Comparison of ENCODE assay signal across 8 cellular contexts in the genomic region with DNA sequence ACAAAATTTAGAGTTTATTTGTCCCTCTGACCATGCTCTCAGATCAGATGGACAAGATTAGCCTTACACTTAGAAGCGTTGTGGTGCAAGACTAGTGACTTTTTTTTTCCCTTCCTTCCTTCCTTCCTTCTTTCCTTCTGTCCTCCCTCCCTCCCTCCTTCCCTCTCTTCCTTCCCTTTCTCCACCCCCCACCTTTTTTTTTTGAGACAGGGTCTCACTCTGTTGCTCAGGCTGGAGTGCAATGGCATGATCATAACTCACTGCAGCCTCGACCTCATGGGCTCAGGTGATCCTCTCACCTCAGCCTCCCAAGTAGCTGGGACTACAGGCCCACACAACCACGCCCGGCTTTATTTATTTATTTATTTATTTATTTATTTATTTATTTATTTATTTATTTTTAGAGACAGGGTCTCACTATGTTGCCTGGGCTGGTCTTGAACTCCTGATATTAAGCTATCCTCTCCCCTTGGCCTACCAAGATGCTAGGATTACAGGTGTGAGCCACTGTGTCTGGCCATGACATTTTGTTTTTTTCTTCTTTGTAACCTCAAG. TPM values are rescaled to one million over a fixed set of nuclear protein-coding genes. Genes with fewer than 3 reads are reported as not detected.
A peak's percentile ranks its signal among the peaks of the same experiment; 100 is the strongest.
DNase-seq lines count a peak whose midpoint lies in the region; TF ChIP-seq lines count a peak whose summit lies in the region.
"Not testable (repeated sequence)": the region's sequence is repeated elsewhere in the genome, so short reads cannot be mapped to it uniquely, and the experiment has no call there.

No MANE protein-coding gene starts in this region.

- H3K27ac ChIP-seq in SJSA1; rectal smooth muscle tissue (ENCODE audit: low read depth, low read length): not testable (repeated sequence)
- peak overlapping the region in 50 of 59 donors; percentile 30 to 92 (median 82) for H3K27ac ChIP-seq in dorsolateral prefrontal cortex
- H3K27ac ChIP-seq in right atrium auricular region, result peak overlapping the region; percentile 32 to 62
- H3K27ac ChIP-seq in transverse colon, result peak overlapping the region in 3 of 4 donors; percentile 21 to 49 (median 32)

- H3K36me3 Mint-ChIP-seq in Caco-2 (ENCODE audit: insufficient read depth, unreplicated experiment); activated naive CD4-positive, alpha-beta T cell treated with anti-CD3 and anti-CD28 coated beads, Interleukin-2, amount 50 U/mL, for 24 hours: not testable (repeated sequence)

- 49 to 76% methylated on average over 3 to 4 of the region's 4 CpGs for WGBS in transverse colon (ENCODE audit: low coverage in 1 of 2), 2 donors

- H3K9me3 ChIP-seq in Caco-2; SJSA1 (replicated peaks); right atrium auricular region; mononuclear cell (ENCODE audit: low read depth, low read length); transverse colon: not testable (repeated sequence)

- not testable (repeated sequence) for H3K36me3 ChIP-seq in Caco-2 (ENCODE audit: control insufficient read depth, insufficient read depth, low read length); right atrium auricular region; rectal smooth muscle tissue (ENCODE audit: control insufficient read depth, insufficient read depth, low read length); transverse colon
- peaks cover 11% of the 10 kb centered on the region for H3K36me3 ChIP-seq in SJSA1

- H3K4me1 Mint-ChIP-seq in Caco-2 (ENCODE audit: low read depth, unreplicated experiment), result not testable (repeated sequence)
- peaks cover 16% of the 10 kb centered on the region for H3K4me1 Mint-ChIP-seq in activated naive CD4-positive, alpha-beta T cell treated with anti-CD3 and anti-CD28 coated beads, Interleukin-2, amount 50 U/mL, for 24 hours

- TF ChIP-seq POLR2A in transverse colon (IDR thresholded peaks at IDR 0.05), result not testable (repeated sequence)

- DNase-seq in Caco-2; SJSA1 (ENCODE audit: low read depth in 1 of 2, low spot score in 2 of 2); dorsolateral prefrontal cortex; right atrium auricular region (ENCODE audit: low spot score); transverse colon: not testable (repeated sequence)

- H3K27me3 ChIP-seq in Caco-2 (replicated peaks; ENCODE audit: control insufficient read depth, insufficient read depth, low read length); SJSA1 (replicated peaks); dorsolateral prefrontal cortex; right atrium auricular region; mononuclear cell (ENCODE audit: insufficient read depth, low read length); rectal smooth muscle tissue (ENCODE audit: control insufficient read depth, insufficient read depth, low read length); transverse colon: not testable (repeated sequence)

- in situ Hi-C loops in transverse colon (cut with MboI; ENCODE audit: low pct_ligation_motif_present in 1 of 4, low pct_unique_long_range_greater_than_20kb in 1 of 4, low sequenced_read_pairs in 3 of 4), result not testable (repeated sequence)

- CTCF ChIA-PET in Caco-2 (lab: Charles Lee), result interaction anchor here (1.0 to 1.3 kb wide), 2 partner anchors 29 to 55 kb away, joined by 3 to 8 read pairs; a partner anchor contains a TSS

- not testable (repeated sequence) for TF ChIP-seq CTCF in Caco-2 (IDR thresholded peaks at IDR 0.05; ENCODE audit: insufficient read depth in 1 of 2, low read depth in 1 of 2, low read length in 1 of 2, severe bottlenecking in 1 of 2, unreplicated experiment in 1 of 2); dorsolateral prefrontal cortex (IDR thresholded peaks at IDR 0.05 in 54 of 56, conservative IDR thresholded peaks at IDR 0.05 in 2 of 56; ENCODE audit: low read depth in 1 of 56, partially characterized antibody in 56 of 56); right atrium auricular region (IDR thresholded peaks at IDR 0.05); transverse colon (IDR thresholded peaks at IDR 0.05)

- TF ChIP-seq EP300 in transverse colon (IDR thresholded peaks at IDR 0.05; ENCODE audit: low read depth), result not testable (repeated sequence)

- H3K27me3 Mint-ChIP-seq in Caco-2 (ENCODE audit: insufficient read depth, unreplicated experiment); activated naive CD4-positive, alpha-beta T cell treated with anti-CD3 and anti-CD28 coated beads, Interleukin-2, amount 50 U/mL, for 24 hours: not testable (repeated sequence)

- BruUV-seq in Caco-2 (replicated peaks; lab: Mats Ljungman, UMichigan), result not testable (repeated sequence)

- peak overlapping the region; percentile 72 for H3K4me3 Mint-ChIP-seq in Caco-2 (ENCODE audit: unreplicated experiment)
- H3K4me3 Mint-ChIP-seq in activated naive CD4-positive, alpha-beta T cell treated with anti-CD3 and anti-CD28 coated beads, Interleukin-2, amount 50 U/mL, for 24 hours, result peak overlapping the region; percentile 94

- intact Hi-C loops in Caco-2 (cut with micrococcal nuclease; ENCODE audit: unreplicated experiment), result loop anchor here (10.0 kb wide), 1 partner anchor 56 kb away; no protein-coding TSS in a partner anchor
- intact Hi-C loops in dorsolateral prefrontal cortex (cut with DNase I); transverse colon (cut with DNase I; ENCODE audit: low total_unique reads): not testable (repeated sequence)

- H3K27ac Mint-ChIP-seq in Caco-2 (ENCODE audit: unreplicated experiment), result not testable (repeated sequence)
- H3K27ac Mint-ChIP-seq in activated naive CD4-positive, alpha-beta T cell treated with anti-CD3 and anti-CD28 coated beads, Interleukin-2, amount 50 U/mL, for 24 hours, result peak overlapping the region; percentile 85

- H3K9ac ChIP-seq in rectal smooth muscle tissue (ENCODE audit: low read length), result not testable (repeated sequence)

- POLR2A ChIA-PET in Caco-2 (lab: Charles Lee), result interaction anchor here (0.6 kb wide), 1 partner anchor 63 kb away, joined by 3 read pairs; no protein-coding TSS in a partner anchor

- H3K4me3 ChIP-seq in Caco-2 (ENCODE audit: low read depth, low read length), result peak overlapping the region; percentile 37
- H3K4me3 ChIP-seq in SJSA1, result peak overlapping the region; percentile 35; the same call in 1 of the 2 replicates
- H3K4me3 ChIP-seq in dorsolateral prefrontal cortex, result peak overlapping the region; percentile 46 to 94 (median 78)
- peak overlapping the region; percentile 46 to 62 for H3K4me3 ChIP-seq in right atrium auricular region
- peak overlapping the region; percentile 40 for H3K4me3 ChIP-seq in mononuclear cell (ENCODE audit: low read length)
- H3K4me3 ChIP-seq in rectal smooth muscle tissue (ENCODE audit: low read length), result peak overlapping the region; percentile 69
- peak overlapping the region; percentile 41 to 72 (median 45) for H3K4me3 ChIP-seq in transverse colon

- not testable (repeated sequence) for H3K9me3 Mint-ChIP-seq in Caco-2 (ENCODE audit: unreplicated experiment); activated naive CD4-positive, alpha-beta T cell treated with anti-CD3 and anti-CD28 coated beads, Interleukin-2, amount 50 U/mL, for 24 hours

- not testable (repeated sequence) for H3K4me1 ChIP-seq in Caco-2; rectal smooth muscle tissue (ENCODE audit: control insufficient read depth, insufficient read depth, low read length)
- H3K4me1 ChIP-seq in SJSA1 (replicated peaks) (peaks cover 48% of the 10 kb centered on the region), right atrium auricular region (peaks cover 0 to 11% of the 10 kb centered on the region in 2 donors), mononuclear cell (ENCODE audit: insufficient read depth, low read length) (peaks cover 16% of the 10 kb centered on the region), transverse colon (peaks cover 0 to 15% (median 10%) of the 10 kb centered on the region in 4 donors)

RNA-seq across cellular contexts. Expression of a gene that starts 17.2 kb away (rescaled TPM):
- total RNA-seq in Caco-2 (2022), result 0.27 TPM in 1 of 2 replicates, not detected in the other
- 0.41 and 1.1 TPM in 2 replicates for total RNA-seq in SJSA1 (2014; rRNA removed; shearing (Covaris generic))
- total RNA-seq in dorsolateral prefrontal cortex, result 1 to 10 TPM in 103 of 120 experiments, under 1 TPM in 14, not detected in 3; 0.58 to 6.6 (median 2.1) TPM
- total RNA-seq in right atrium auricular region, result not detected
- total RNA-seq in mononuclear cell, result 1.4 TPM
- total RNA-seq in transverse colon, result 1 to 10 TPM in 1 of 4 donors, under 1 TPM in 1, not detected in 2; 0.68 to 1.6 TPM

RNA-seq across cellular contexts. Expression of a gene that starts 22.4 kb away (rescaled TPM):
- total RNA-seq in Caco-2 (2022) (21.1 and 21.2 TPM in 2 replicates), dorsolateral prefrontal cortex (100 to 1,000 TPM in 16 of 120 experiments, 10 to 100 TPM in 104; 60.1 to 125 (median 87.8) TPM), right atrium auricular region (10 to 100 TPM; 36.2 to 41.9 TPM), mononuclear cell (122 TPM), transverse colon (100 to 1,000 TPM; 153 to 304 (median 226) TPM)
- 107 and 109 TPM in 2 replicates for total RNA-seq in SJSA1 (2014; rRNA removed; shearing (Covaris generic))

RNA-seq across cellular contexts. Expression of a gene that starts 28.9 kb away (rescaled TPM):
- total RNA-seq in Caco-2 (2022) (5.2 TPM in 2 replicates), dorsolateral prefrontal cortex (10 to 100 TPM in 8 of 120 experiments, 1 to 10 TPM in 112; 5.4 to 10.6 (median 8.1) TPM), right atrium auricular region (1 to 10 TPM; 4.6 to 5.0 TPM), mononuclear cell (1.0 TPM), transverse colon (1 to 10 TPM in 2 of 4 donors, under 1 TPM in 1, not detected in 1; 0.40 to 4.2 (median 4.1) TPM)
- total RNA-seq in SJSA1 (2014; rRNA removed; shearing (Covaris generic)), result 6.8 and 7.9 TPM in 2 replicates

RNA-seq across cellular contexts. Expression of a gene that starts 35.9 kb away (rescaled TPM):
- total RNA-seq in Caco-2 (2022) (21.2 and 22.3 TPM in 2 replicates), dorsolateral prefrontal cortex (10 to 100 TPM; 14.8 to 38.1 (median 24.2) TPM), right atrium auricular region (1 to 10 TPM; 6.0 to 6.1 TPM), mononuclear cell (28.8 TPM), transverse colon (10 to 100 TPM; 14.6 to 58.7 (median 18.1) TPM)
- 26.9 and 28.3 TPM in 2 replicates for total RNA-seq in SJSA1 (2014; rRNA removed; shearing (Covaris generic))
